ENCODE assay signal across 2 cellular contexts in genomic region chr9:136942112-136942880, GRCh38.
TF ChIP-seq lines count a peak whose summit lies in the region.

No MANE protein-coding gene starts in this region.

TF ChIP-seq in GM12878, 131 proteins besides CTCF, POLR2A, EP300 and RAD21:
- TF ChIP-seq MLLT1 (IDR thresholded peaks at IDR 0.05): 0 out of 2 replicates have a peak, but pooled peaks have one; percentile 42
- no peak for TF ChIP-seq SMARCA5 (IDR thresholded peaks at IDR 0.05)
- no peak for TF ChIP-seq SPI1 (IDR thresholded peaks at IDR 0.05; ENCODE audit: borderline replicate concordance, insufficient read depth, low read depth, low read length)
- TF ChIP-seq NBN (IDR thresholded peaks at IDR 0.05): no peak

TF ChIP-seq in neural cell, 6 proteins besides CTCF, POLR2A, EP300 and RAD21:
- no peak for TF ChIP-seq POLR2AphosphoS5 (IDR thresholded peaks at IDR 0.05)
- TF ChIP-seq REST (IDR thresholded peaks at IDR 0.05; ENCODE audit: borderline replicate concordance): no peak
- no peak for TF ChIP-seq SMC3 (conservative IDR thresholded peaks at IDR 0.05; ENCODE audit: poor library complexity)
- TF ChIP-seq TAF1 (IDR thresholded peaks at IDR 0.05; ENCODE audit: low read depth): no peak
- no peak for TF ChIP-seq EZH2 (IDR thresholded peaks at IDR 0.05; ENCODE audit: borderline replicate concordance, insufficient read depth, low read length, poor library complexity, severe bottlenecking)
- no peak for TF ChIP-seq MXI1 (conservative IDR thresholded peaks at IDR 0.05; ENCODE audit: poor library complexity, severe bottlenecking)
